23 cellular contexts compared by ENCODE assay signal in genomic region chr2:71446505-71446904, GRCh38.
"Had no signal": no experiment of that assay in that cellular context is flagged by ENCODE, and none has a peak within 500 bp of the region (broad histone marks: within the 10 kb centered on the region; RNA-seq: fewer than 3 reads in every experiment).

No MANE protein-coding gene starts in this region.

- H3K9me3 ChIP-seq: colonic mucosa, esophagus squamous epithelium, gastrocnemius medialis, gastroesophageal sphincter, heart left ventricle, heart right ventricle had no signal

- H3K27ac ChIP-seq: colonic mucosa, coronary artery, dorsolateral prefrontal cortex, epithelial cell of prostate, esophagus squamous epithelium, foreskin keratinocyte, gastroesophageal sphincter, heart left ventricle, heart right ventricle had no signal

- H3K36me3 ChIP-seq: colonic mucosa had no signal

- H3K4me1 ChIP-seq: colonic mucosa, esophagus squamous epithelium, foreskin keratinocyte had no signal

- H3K27me3 ChIP-seq: colonic mucosa, dorsolateral prefrontal cortex, esophagus squamous epithelium, gastrocnemius medialis, gastroesophageal sphincter, heart left ventricle, heart right ventricle had no signal

- ATAC-seq: effector memory CD8-positive, alpha-beta T cell; esophagus mucosa; foreskin keratinocyte; gastrocnemius medialis; gastroesophageal sphincter; heart left ventricle; heart right ventricle had no signal

- DNase-seq: colonic mucosa; cortex of kidney; dermis blood vessel endothelial cell; dorsolateral prefrontal cortex; effector CD4-positive, alpha-beta T cell; effector CD8-positive, alpha-beta T cell; effector memory CD4-positive, alpha-beta T cell; effector memory CD8-positive, alpha-beta T cell; endodermal cell; erythroblast; esophagus squamous epithelium; foreskin fibroblast; foreskin keratinocyte; foreskin melanocyte; gastrocnemius medialis; glutamatergic neuron; head of caudate nucleus; heart left ventricle; heart right ventricle had no signal

- H3K4me3 ChIP-seq: colonic mucosa, coronary artery, dorsolateral prefrontal cortex, esophagus squamous epithelium, gastrocnemius medialis, gastroesophageal sphincter, heart left ventricle, heart right ventricle had no signal
